1 cellular context compared by ENCODE assay signal in genomic region chr6:158036261-158036660, GRCh38.
TF ChIP-seq lines count a peak whose summit lies in the region.

No MANE protein-coding gene starts in this region.

TF ChIP-seq in A549, 52 proteins besides CTCF, POLR2A, EP300 and RAD21 (continued from another document):
- TF ChIP-seq NPAS2 (CRISPR knock-in tag; IDR thresholded peaks at IDR 0.05; ENCODE audit: borderline replicate concordance) = no peak
